In the genomic region with DNA sequence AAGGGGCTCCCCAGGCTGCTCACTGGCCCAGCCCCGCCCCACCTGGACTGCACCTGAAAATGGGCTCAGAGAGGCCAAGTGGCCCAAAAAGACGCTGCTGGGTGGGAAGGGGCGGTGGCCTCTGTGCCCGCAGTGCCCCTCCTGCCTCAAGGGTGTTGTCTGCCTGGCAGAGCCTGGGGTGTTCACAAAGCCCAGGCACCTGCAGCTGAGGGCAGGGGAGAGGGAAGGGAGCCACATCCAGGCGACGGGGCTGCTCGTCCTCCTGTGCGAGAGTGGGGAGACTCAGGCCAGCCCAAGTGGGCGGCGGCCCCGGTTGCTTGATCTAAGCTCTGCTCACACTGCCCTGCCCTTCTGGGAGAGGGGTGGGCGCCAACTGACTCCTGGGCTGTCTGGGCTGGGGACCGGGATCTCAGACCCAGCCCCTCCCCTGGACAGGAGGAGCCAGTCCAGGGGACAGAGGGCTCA, we compare ENCODE assay signal across 2 cellular contexts.
TF ChIP-seq lines count a peak whose summit lies in the region.

No MANE protein-coding gene starts in this region.

TF ChIP-seq in GM23338, 12 proteins besides CTCF, POLR2A, EP300 and RAD21:
- TF ChIP-seq STAT1 (IDR thresholded peaks at IDR 0.05; ENCODE audit: unreplicated experiment) (no peak), EZH2phosphoT487 (IDR thresholded peaks at IDR 0.05; ENCODE audit: unreplicated experiment) (no peak)
- TF ChIP-seq, protein P1, sequence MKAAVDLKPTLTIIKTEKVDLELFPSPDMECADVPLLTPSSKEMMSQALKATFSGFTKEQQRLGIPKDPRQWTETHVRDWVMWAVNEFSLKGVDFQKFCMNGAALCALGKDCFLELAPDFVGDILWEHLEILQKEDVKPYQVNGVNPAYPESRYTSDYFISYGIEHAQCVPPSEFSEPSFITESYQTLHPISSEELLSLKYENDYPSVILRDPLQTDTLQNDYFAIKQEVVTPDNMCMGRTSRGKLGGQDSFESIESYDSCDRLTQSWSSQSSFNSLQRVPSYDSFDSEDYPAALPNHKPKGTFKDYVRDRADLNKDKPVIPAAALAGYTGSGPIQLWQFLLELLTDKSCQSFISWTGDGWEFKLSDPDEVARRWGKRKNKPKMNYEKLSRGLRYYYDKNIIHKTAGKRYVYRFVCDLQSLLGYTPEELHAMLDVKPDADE (IDR thresholded peaks at IDR 0.05) = no peak
TF ChIP-seq in GM23338: peak in this region for 0.

TF ChIP-seq in K562, 482 proteins besides CTCF, POLR2A, EP300 and RAD21:
- no peak for TF ChIP-seq PHF8 (IDR thresholded peaks at IDR 0.05; ENCODE audit: borderline replicate concordance, low read length)
- TF ChIP-seq DIDO1 (tag; IDR thresholded peaks at IDR 0.05; ENCODE audit: low read depth) = no peak
- TF ChIP-seq, protein P2, sequence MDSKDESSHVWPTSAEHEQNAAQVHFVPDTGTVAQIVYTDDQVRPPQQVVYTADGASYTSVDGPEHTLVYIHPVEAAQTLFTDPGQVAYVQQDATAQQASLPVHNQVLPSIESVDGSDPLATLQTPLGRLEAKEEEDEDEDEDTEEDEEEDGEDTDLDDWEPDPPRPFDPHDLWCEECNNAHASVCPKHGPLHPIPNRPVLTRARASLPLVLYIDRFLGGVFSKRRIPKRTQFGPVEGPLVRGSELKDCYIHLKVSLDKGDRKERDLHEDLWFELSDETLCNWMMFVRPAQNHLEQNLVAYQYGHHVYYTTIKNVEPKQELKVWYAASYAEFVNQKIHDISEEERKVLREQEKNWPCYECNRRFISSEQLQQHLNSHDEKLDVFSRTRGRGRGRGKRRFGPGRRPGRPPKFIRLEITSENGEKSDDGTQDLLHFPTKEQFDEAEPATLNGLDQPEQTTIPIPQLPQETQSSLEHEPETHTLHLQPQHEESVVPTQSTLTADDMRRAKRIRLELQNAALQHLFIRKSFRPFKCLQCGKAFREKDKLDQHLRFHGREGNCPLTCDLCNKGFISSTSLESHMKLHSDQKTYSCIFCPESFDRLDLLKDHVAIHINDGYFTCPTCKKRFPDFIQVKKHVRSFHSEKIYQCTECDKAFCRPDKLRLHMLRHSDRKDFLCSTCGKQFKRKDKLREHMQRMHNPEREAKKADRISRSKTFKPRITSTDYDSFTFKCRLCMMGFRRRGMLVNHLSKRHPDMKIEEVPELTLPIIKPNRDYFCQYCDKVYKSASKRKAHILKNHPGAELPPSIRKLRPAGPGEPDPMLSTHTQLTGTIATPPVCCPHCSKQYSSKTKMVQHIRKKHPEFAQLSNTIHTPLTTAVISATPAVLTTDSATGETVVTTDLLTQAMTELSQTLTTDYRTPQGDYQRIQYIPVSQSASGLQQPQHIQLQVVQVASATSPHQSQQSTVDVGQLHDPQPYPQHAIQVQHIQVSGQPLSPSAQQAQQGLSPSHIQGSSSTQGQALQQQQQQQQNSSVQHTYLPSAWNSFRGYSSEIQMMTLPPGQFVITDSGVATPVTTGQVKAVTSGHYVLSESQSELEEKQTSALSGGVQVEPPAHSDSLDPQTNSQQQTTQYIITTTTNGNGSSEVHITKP (IDR thresholded peaks at IDR 0.05; ENCODE audit: partially characterized antibody) = no peak
- TF ChIP-seq, protein P3, sequence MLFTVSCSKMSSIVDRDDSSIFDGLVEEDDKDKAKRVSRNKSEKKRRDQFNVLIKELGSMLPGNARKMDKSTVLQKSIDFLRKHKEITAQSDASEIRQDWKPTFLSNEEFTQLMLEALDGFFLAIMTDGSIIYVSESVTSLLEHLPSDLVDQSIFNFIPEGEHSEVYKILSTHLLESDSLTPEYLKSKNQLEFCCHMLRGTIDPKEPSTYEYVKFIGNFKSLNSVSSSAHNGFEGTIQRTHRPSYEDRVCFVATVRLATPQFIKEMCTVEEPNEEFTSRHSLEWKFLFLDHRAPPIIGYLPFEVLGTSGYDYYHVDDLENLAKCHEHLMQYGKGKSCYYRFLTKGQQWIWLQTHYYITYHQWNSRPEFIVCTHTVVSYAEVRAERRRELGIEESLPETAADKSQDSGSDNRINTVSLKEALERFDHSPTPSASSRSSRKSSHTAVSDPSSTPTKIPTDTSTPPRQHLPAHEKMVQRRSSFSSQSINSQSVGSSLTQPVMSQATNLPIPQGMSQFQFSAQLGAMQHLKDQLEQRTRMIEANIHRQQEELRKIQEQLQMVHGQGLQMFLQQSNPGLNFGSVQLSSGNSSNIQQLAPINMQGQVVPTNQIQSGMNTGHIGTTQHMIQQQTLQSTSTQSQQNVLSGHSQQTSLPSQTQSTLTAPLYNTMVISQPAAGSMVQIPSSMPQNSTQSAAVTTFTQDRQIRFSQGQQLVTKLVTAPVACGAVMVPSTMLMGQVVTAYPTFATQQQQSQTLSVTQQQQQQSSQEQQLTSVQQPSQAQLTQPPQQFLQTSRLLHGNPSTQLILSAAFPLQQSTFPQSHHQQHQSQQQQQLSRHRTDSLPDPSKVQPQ (CRISPR knock-in tag; IDR thresholded peaks at IDR 0.05; ENCODE audit: borderline replicate concordance) = no peak
